9 cellular contexts compared by ENCODE assay signal in genomic region chr6:2021713-2022125, GRCh38.
DNase-seq lines count a peak whose midpoint lies in the region; ATAC-seq lines count a peak whose summit lies in the region.
"Had no signal": no experiment of that assay in that cellular context is flagged by ENCODE, and none has a peak within 500 bp of the region (broad histone marks: within the 10 kb centered on the region; RNA-seq: fewer than 3 reads in every experiment).

No MANE protein-coding gene starts in this region.

- no peak overlapping the region for H3K27ac Mint-ChIP-seq in activated T-helper 2 cell treated with anti-CD3 and anti-CD28 coated beads, Interferon-gamma antibody, Interleukin-2, Interleukin-4, amounts not matched to agents 10 μg/mL and 5 μg/mL and 100 μg/mL, durations not matched to agents 14 hours and 24 hours and 36 hours
- H3K27ac Mint-ChIP-seq: stimulated activated naive CD8-positive, alpha-beta T cell treated with anti-CD3 and anti-CD28 coated beads, Interleukin-15, Interleukin-2, amounts not matched to agents 100 ng/mL and 50 ng/mL, for 24 hours had no signal

- no peak overlapping the region for H4K8ac ChIP-seq in neuronal stem cell (ENCODE audit: low read depth, low read length)

- no peak overlapping the region for H3K4me3 Mint-ChIP-seq in activated T-helper 2 cell treated with anti-CD3 and anti-CD28 coated beads, Interferon-gamma antibody, Interleukin-2, Interleukin-4, amounts not matched to agents 10 μg/mL and 5 μg/mL and 100 μg/mL, durations not matched to agents 14 hours and 24 hours and 36 hours (ENCODE audit: low read depth)
- H3K4me3 Mint-ChIP-seq: stimulated activated naive CD8-positive, alpha-beta T cell treated with anti-CD3 and anti-CD28 coated beads, Interleukin-15, Interleukin-2, amounts not matched to agents 100 ng/mL and 50 ng/mL, for 24 hours had no signal

- H3K23ac ChIP-seq in neuronal stem cell (ENCODE audit: low read depth, low read length, poor library complexity): no peak overlapping the region

- no peak overlapping the region for H3K14ac ChIP-seq in neuronal stem cell (ENCODE audit: low read length)

- no peak overlapping the region for H3K9ac ChIP-seq in neuronal stem cell (ENCODE audit: low read depth, low read length, poor library complexity)

- H2BK15ac ChIP-seq in neuronal stem cell (ENCODE audit: low read length): no peak overlapping the region

- H2BK5ac ChIP-seq in neuronal stem cell (ENCODE audit: low read length): no peak overlapping the region

- no CpG with 5 or more reads among the region's 4 CpGs for WGBS in neuronal stem cell (ENCODE audit: extremely low coverage in 2 of 2, insufficient read length in 2 of 2, insufficient replicate concordance in 1 of 2), 2 donors

- no peaks in the 10 kb centered on the region for H3K27me3 ChIP-seq in neuronal stem cell (ENCODE audit: control insufficient read depth in 3 of 3, insufficient read depth in 3 of 3, low read depth in 1 of 3, low read length in 3 of 3)

- no peaks in the 10 kb centered on the region for H3K9me3 ChIP-seq in neuronal stem cell (replicated peaks in 1 of 2; ENCODE audit: control insufficient read depth in 2 of 2, insufficient read depth in 1 of 2, low read depth in 1 of 2, low read length in 2 of 2)

- H3K36me3 ChIP-seq in neuronal stem cell (replicated peaks in 1 of 2; ENCODE audit: control insufficient read depth in 2 of 2, insufficient read depth in 2 of 2, low read length in 2 of 2): no peaks in the 10 kb centered on the region

- intact Hi-C loops in activated T-helper 2 cell treated with anti-CD3 and anti-CD28 coated beads, Interferon-gamma antibody, Interleukin-2, Interleukin-4, amounts not matched to agents 10 μg/mL and 5 μg/mL and 100 μg/mL, durations not matched to agents 14 hours and 24 hours and 36 hours (cut with micrococcal nuclease): no loop called here

- H2BK12ac ChIP-seq in neuronal stem cell (ENCODE audit: low read length): no peak overlapping the region

- H2BK120ac ChIP-seq in neuronal stem cell (ENCODE audit: low read depth, low read length): no peak overlapping the region

- H2AFZ ChIP-seq in neuronal stem cell (ENCODE audit: low read length): no peak overlapping the region

- H3K27me3 Mint-ChIP-seq in activated T-helper 2 cell treated with anti-CD3 and anti-CD28 coated beads, Interferon-gamma antibody, Interleukin-2, Interleukin-4, amounts not matched to agents 10 μg/mL and 5 μg/mL and 100 μg/mL, durations not matched to agents 14 hours and 24 hours and 36 hours (ENCODE audit: low read depth): peaks cover 16% of the 10 kb centered on the region
- H3K27me3 Mint-ChIP-seq: stimulated activated naive CD8-positive, alpha-beta T cell treated with anti-CD3 and anti-CD28 coated beads, Interleukin-15, Interleukin-2, amounts not matched to agents 100 ng/mL and 50 ng/mL, for 24 hours had no signal

- no peak overlapping the region for H2AK5ac ChIP-seq in neuronal stem cell (ENCODE audit: low read depth, low read length)

- no peak overlapping the region for H3K4me3 ChIP-seq in neuronal stem cell (ENCODE audit: low read length in 2 of 2)

- H3K79me1 ChIP-seq in neuronal stem cell (ENCODE audit: low read depth, low read length): no peaks in the 10 kb centered on the region

- H3K9me3 Mint-ChIP-seq in activated T-helper 2 cell treated with anti-CD3 and anti-CD28 coated beads, Interferon-gamma antibody, Interleukin-2, Interleukin-4, amounts not matched to agents 10 μg/mL and 5 μg/mL and 100 μg/mL, durations not matched to agents 14 hours and 24 hours and 36 hours: no peaks in the 10 kb centered on the region
- H3K9me3 Mint-ChIP-seq: stimulated activated naive CD8-positive, alpha-beta T cell treated with anti-CD3 and anti-CD28 coated beads, Interleukin-15, Interleukin-2, amounts not matched to agents 100 ng/mL and 50 ng/mL, for 24 hours had no signal

- no peak overlapping the region for H3K18ac ChIP-seq in neuronal stem cell (ENCODE audit: low read length)

- H3K27ac ChIP-seq in neuronal stem cell (replicated peaks; ENCODE audit: low read length): no peak overlapping the region

- ATAC-seq in GM21576 (IDR thresholded peaks at IDR 0.05; ENCODE audit: unreplicated experiment): no peak

- H4K91ac ChIP-seq in neuronal stem cell (ENCODE audit: low read depth, low read length, poor library complexity): no peak overlapping the region

- no peaks in the 10 kb centered on the region for H3K36me3 Mint-ChIP-seq in activated T-helper 2 cell treated with anti-CD3 and anti-CD28 coated beads, Interferon-gamma antibody, Interleukin-2, Interleukin-4, amounts not matched to agents 10 μg/mL and 5 μg/mL and 100 μg/mL, durations not matched to agents 14 hours and 24 hours and 36 hours (ENCODE audit: low read depth)

- DNase-seq in DMS153 (lab: John Stamatoyannopoulos, UW) (peak; percentile 64), NCI-H2107 (lab: John Stamatoyannopoulos, UW) (peak; percentile 21), dedifferentiated amniotic fluid mesenchymal stem cell (ENCODE audit: extremely low spot score) (peak; percentile 36), neuronal stem cell (ENCODE audit: low spot score) (peak; percentile 14), T-helper 9 cell (no peak)
- no peak for DNase-seq in activated T-helper 2 cell treated with anti-CD3 and anti-CD28 coated beads, Interferon-gamma antibody, Interleukin-2, Interleukin-4, amounts not matched to agents 10 μg/mL and 5 μg/mL and 100 μg/mL, durations not matched to agents 14 hours and 24 hours and 36 hours (ENCODE audit: low spot score)
- no peak for DNase-seq in effector CD4-positive, alpha-beta T cell

- no peak overlapping the region for H3K4me2 ChIP-seq in neuronal stem cell (ENCODE audit: insufficient read depth, low read length, poor library complexity, severe bottlenecking)

- H3K4me1 Mint-ChIP-seq in activated T-helper 2 cell treated with anti-CD3 and anti-CD28 coated beads, Interferon-gamma antibody, Interleukin-2, Interleukin-4, amounts not matched to agents 10 μg/mL and 5 μg/mL and 100 μg/mL, durations not matched to agents 14 hours and 24 hours and 36 hours (ENCODE audit: low read depth): peaks cover 3% of the 10 kb centered on the region

- peaks cover 0 to 8% of the 10 kb centered on the region in 2 donors for H3K4me1 ChIP-seq in neuronal stem cell (ENCODE audit: control insufficient read depth in 2 of 2, insufficient read depth in 1 of 2, low read depth in 1 of 2, low read length in 2 of 2)

- no peak overlapping the region for H3K4ac ChIP-seq in neuronal stem cell (ENCODE audit: low read length)

Comparison
In these comparisons a context has a peak if more than half of its experiments do, and no peak if none do; other contexts are left out.
1. DNase-seq: peak in DMS153 (single experiment), NCI-H2107 (single experiment), dedifferentiated amniotic fluid mesenchymal stem cell (single experiment) and neuronal stem cell (single experiment); none in activated T-helper 2 cell treated with anti-CD3 and anti-CD28 coated beads, Interferon-gamma antibody, Interleukin-2, Interleukin-4, amounts not matched to agents 10 μg/mL and 5 μg/mL and 100 μg/mL, durations not matched to agents 14 hours and 24 hours and 36 hours (single experiment), T-helper 9 cell (single experiment) and effector CD4-positive, alpha-beta T cell (single experiment).